10 cellular contexts compared by ENCODE assay signal in the genomic region with DNA sequence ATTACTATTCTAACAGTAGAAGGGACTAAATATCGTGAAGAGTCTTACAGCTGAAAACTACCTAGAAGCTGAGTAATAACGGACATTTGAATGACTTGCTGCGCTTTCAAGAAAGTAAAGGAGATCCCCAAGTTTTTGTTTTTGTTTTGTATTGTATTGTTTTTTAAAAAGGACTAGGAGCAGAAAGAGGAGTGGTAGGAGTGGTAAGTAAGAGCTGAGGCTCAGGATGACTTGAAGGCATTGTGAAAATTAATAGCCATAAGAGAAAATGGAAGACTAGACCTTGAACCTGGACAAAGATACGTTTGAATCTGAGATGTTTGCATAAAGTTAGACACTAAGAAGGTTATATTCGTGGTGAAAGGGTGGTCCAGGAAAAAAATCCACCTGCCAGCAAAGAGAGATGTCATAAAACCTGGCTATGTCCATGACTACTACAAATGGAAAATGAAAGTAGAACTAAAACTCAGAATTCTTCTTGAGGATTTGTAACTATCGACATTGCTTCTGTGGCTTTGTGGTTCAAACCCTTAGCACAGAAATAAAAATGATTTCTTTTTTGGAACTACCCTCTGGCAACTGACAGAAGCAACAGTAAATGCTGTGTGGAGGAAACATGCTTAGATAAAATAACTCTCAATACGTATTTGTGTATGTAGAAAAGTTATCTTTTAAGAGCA.
DNase-seq lines count a peak whose midpoint lies in the region; ATAC-seq and TF ChIP-seq lines count a peak whose summit lies in the region.
"Had no signal": no experiment of that assay in that cellular context is flagged by ENCODE, and none has a peak within 500 bp of the region (broad histone marks: within the 10 kb centered on the region; RNA-seq: fewer than 3 reads in every experiment).

No MANE protein-coding gene starts in this region.

- H3F3A ChIP-seq in Loucy (ENCODE audit: low read depth), result no peaks in the 10 kb centered on the region

- no peaks in the 10 kb centered on the region for H3K79me2 ChIP-seq in Loucy (ENCODE audit: insufficient read depth, low read length)

- peak; percentile 75 for ATAC-seq in GM21381 (IDR thresholded peaks at IDR 0.05; ENCODE audit: unreplicated experiment)
- ATAC-seq: Right ventricle myocardium inferior had no signal

- WGBS in liver, result 53% methylated on average over 7 of the region's 7 CpGs
- WGBS in adrenal gland, 4 donors, result 60 to 64% (median 62%) methylated on average over 7 of the region's 7 CpGs

- H3K4me2 ChIP-seq in Loucy (ENCODE audit: low read depth, low read length, poor library complexity, severe bottlenecking), result peak overlapping the region; percentile 67

- peaks cover 17% of the 10 kb centered on the region for H3K4me1 ChIP-seq in Loucy (ENCODE audit: insufficient read depth, low read length, poor library complexity, severe bottlenecking)
- H3K4me1 ChIP-seq in liver (ENCODE audit: control insufficient read depth in 4 of 4, insufficient read depth in 4 of 4, low read length in 3 of 4), result peaks cover 0 to 14% (median 3%) of the 10 kb centered on the region in 4 donors
- no peaks in the 10 kb centered on the region for H3K4me1 ChIP-seq in adrenal gland (replicated peaks in 1 of 2)

- DNase-seq in GM10266 (ENCODE audit: extremely low spot score) (peak; percentile 5), adrenal gland (no peak), retina (no peak), islet precursor cell (no peak), epidermal melanocyte (ENCODE audit: insufficient read length, low spot score) (no peak)
- DNase-seq: pancreas had no signal

- H3K27me3 ChIP-seq in Loucy (ENCODE audit: insufficient read depth, low read length, poor library complexity, severe bottlenecking), result no peaks in the 10 kb centered on the region
- H3K27me3 ChIP-seq in liver (ENCODE audit: control insufficient read depth in 4 of 4, insufficient read depth in 4 of 4, low read length in 3 of 4), result no peaks in the 10 kb centered on the region
- no peaks in the 10 kb centered on the region for H3K27me3 ChIP-seq in adrenal gland
- H3K27me3 ChIP-seq: pancreas had no signal

- no peak for TF ChIP-seq CTCF in GM10266 (IDR thresholded peaks at IDR 0.05; ENCODE audit: control insufficient read depth, insufficient read depth, low read depth, missing control alignments)
- TF ChIP-seq CTCF in Loucy (conservative IDR thresholded peaks at IDR 0.05; ENCODE audit: low read length), result no peak
- no peak for TF ChIP-seq CTCF in liver (IDR thresholded peaks at IDR 0.05; ENCODE audit: low read depth, low read length, missing input control)
- no peak for TF ChIP-seq CTCF in adrenal gland (IDR thresholded peaks at IDR 0.05)

- H3K9ac ChIP-seq in Loucy (ENCODE audit: low read depth, low read length, poor library complexity, severe bottlenecking) (peak overlapping the region; percentile 42), liver (ENCODE audit: low read depth in 1 of 2, low read length in 2 of 2) (peak overlapping the region; percentile 62 to 88)

- peak overlapping the region; percentile 90 for H2AFZ ChIP-seq in Loucy (ENCODE audit: low read length)

- peak overlapping the region; percentile 70 for H3K4me3 ChIP-seq in Loucy (ENCODE audit: low read length, poor library complexity, severe bottlenecking)
- peak overlapping the region; percentile 51 to 61 (median 59) for H3K4me3 ChIP-seq in liver (ENCODE audit: low read depth in 1 of 3, low read length in 3 of 3)
- H3K4me3 ChIP-seq in adrenal gland, result peak overlapping the region in 2 of 4 donors; percentile 48 to 56

- no peaks in the 10 kb centered on the region for H3K36me3 ChIP-seq in Loucy (ENCODE audit: insufficient read depth, low read length)
- H3K36me3 ChIP-seq in liver (ENCODE audit: control insufficient read depth in 4 of 4, insufficient read depth in 3 of 4, low read depth in 1 of 4, low read length in 3 of 4), result no peaks in the 10 kb centered on the region
- no peaks in the 10 kb centered on the region for H3K36me3 ChIP-seq in adrenal gland (replicated peaks in 1 of 2)
- H3K36me3 ChIP-seq: pancreas had no signal

- intact Hi-C loops in adrenal gland (cut with DNase I), result no loop called here

- H3K9me3 ChIP-seq in Loucy (ENCODE audit: insufficient read depth, low read depth, low read length) (no peaks in the 10 kb centered on the region), liver (ENCODE audit: control insufficient read depth in 4 of 4, low read length in 3 of 4) (no peaks in the 10 kb centered on the region), adrenal gland (replicated peaks in 1 of 3) (no peaks in the 10 kb centered on the region)
- H3K9me3 ChIP-seq: pancreas had no signal

- H3K27ac ChIP-seq in liver (ENCODE audit: low read depth in 1 of 2, low read length in 2 of 2) (peak overlapping the region in 1 of 2 donors; percentile 48), adrenal gland (no peak overlapping the region)
- H3K27ac ChIP-seq: pancreas had no signal

- TF ChIP-seq POLR2A in adrenal gland (IDR thresholded peaks at IDR 0.05), result no peak

- H4K20me1 ChIP-seq in Loucy (ENCODE audit: insufficient read depth, low read length, poor library complexity, severe bottlenecking), result no peaks in the 10 kb centered on the region

- peak in 1 of 2 donors; percentile 4 for TF ChIP-seq RAD21 in liver (IDR thresholded peaks at IDR 0.05)

- H3K9me2 ChIP-seq in Loucy (replicated peaks; ENCODE audit: low read depth, low read length), result no peaks in the 10 kb centered on the region

TF ChIP-seq in liver, 16 proteins besides CTCF, POLR2A, EP300 and RAD21:
- peak; percentile 2 to 29 for TF ChIP-seq HNF4A (conservative IDR thresholded peaks at IDR 0.05)
- peak; percentile 13 for TF ChIP-seq YY1 (IDR thresholded peaks at IDR 0.05)
- TF ChIP-seq SP1 (IDR thresholded peaks at IDR 0.05), result peak; percentile 24
- TF ChIP-seq, protein P1, sequence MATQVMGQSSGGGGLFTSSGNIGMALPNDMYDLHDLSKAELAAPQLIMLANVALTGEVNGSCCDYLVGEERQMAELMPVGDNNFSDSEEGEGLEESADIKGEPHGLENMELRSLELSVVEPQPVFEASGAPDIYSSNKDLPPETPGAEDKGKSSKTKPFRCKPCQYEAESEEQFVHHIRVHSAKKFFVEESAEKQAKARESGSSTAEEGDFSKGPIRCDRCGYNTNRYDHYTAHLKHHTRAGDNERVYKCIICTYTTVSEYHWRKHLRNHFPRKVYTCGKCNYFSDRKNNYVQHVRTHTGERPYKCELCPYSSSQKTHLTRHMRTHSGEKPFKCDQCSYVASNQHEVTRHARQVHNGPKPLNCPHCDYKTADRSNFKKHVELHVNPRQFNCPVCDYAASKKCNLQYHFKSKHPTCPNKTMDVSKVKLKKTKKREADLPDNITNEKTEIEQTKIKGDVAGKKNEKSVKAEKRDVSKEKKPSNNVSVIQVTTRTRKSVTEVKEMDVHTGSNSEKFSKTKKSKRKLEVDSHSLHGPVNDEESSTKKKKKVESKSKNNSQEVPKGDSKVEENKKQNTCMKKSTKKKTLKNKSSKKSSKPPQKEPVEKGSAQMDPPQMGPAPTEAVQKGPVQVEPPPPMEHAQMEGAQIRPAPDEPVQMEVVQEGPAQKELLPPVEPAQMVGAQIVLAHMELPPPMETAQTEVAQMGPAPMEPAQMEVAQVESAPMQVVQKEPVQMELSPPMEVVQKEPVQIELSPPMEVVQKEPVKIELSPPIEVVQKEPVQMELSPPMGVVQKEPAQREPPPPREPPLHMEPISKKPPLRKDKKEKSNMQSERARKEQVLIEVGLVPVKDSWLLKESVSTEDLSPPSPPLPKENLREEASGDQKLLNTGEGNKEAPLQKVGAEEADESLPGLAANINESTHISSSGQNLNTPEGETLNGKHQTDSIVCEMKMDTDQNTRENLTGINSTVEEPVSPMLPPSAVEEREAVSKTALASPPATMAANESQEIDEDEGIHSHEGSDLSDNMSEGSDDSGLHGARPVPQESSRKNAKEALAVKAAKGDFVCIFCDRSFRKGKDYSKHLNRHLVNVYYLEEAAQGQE (IDR thresholded peaks at IDR 0.05), result no peak
- TF ChIP-seq, protein P2, sequence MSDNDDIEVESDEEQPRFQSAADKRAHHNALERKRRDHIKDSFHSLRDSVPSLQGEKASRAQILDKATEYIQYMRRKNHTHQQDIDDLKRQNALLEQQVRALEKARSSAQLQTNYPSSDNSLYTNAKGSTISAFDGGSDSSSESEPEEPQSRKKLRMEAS (IDR thresholded peaks at IDR 0.05), result no peak
- TF ChIP-seq HNF4G (IDR thresholded peaks at IDR 0.05), result no peak
- TF ChIP-seq FOXA1 (IDR thresholded peaks at IDR 0.05), result no peak
